ENCODE assay signal across 8 cellular contexts in genomic region chrX:150982235-150982785, GRCh38. TPM values are rescaled to one million over a fixed set of nuclear protein-coding genes. Genes with fewer than 3 reads are reported as not detected.
DNase-seq lines count a peak whose midpoint lies in the region; ATAC-seq, FAIRE-seq and TF ChIP-seq lines count a peak whose summit lies in the region.

No MANE protein-coding gene starts in this region.

- peaks cover 23% of the 10 kb centered on the region for H3K36me3 ChIP-seq in WERI-Rb-1

- H3K4me3 ChIP-seq in WERI-Rb-1 (ENCODE audit: low read depth, low read length), result no peak overlapping the region
- peak overlapping the region; percentile 91 for H3K4me3 ChIP-seq in right cardiac atrium (ENCODE audit: low read length)

- no peaks in the 10 kb centered on the region for H3K4me1 ChIP-seq in right cardiac atrium (ENCODE audit: control insufficient read depth, insufficient read depth, low read length)

- no peak for ATAC-seq in right cardiac atrium
- ATAC-seq in stimulated activated memory B cell treated with anti-CD40 and anti-IgM and Interleukin-4, amounts not matched to agents 10 μg/mL and 1 μg/mL and 100 μg/mL, for 72 hours, result no peak
- ATAC-seq in esophagus mucosa, result no peak

- H3K4me3 Mint-ChIP-seq in stimulated activated memory B cell treated with anti-CD40 and anti-IgM and Interleukin-4, amounts not matched to agents 10 μg/mL and 1 μg/mL and 100 μg/mL, for 72 hours, result peak overlapping the region; percentile 71

- H3K27me3 ChIP-seq in WERI-Rb-1 (ENCODE audit: insufficient read depth, low read depth, severe bottlenecking) (peaks cover 6% of the 10 kb centered on the region), right cardiac atrium (ENCODE audit: control insufficient read depth, insufficient read depth) (no peaks in the 10 kb centered on the region)

- H3K9me3 Mint-ChIP-seq in stimulated activated memory B cell treated with anti-CD40 and anti-IgM and Interleukin-4, amounts not matched to agents 10 μg/mL and 1 μg/mL and 100 μg/mL, for 72 hours, result no peaks in the 10 kb centered on the region

- WGBS in right cardiac atrium, result 27% methylated on average over 20 of the region's 20 CpGs

- no peaks in the 10 kb centered on the region for H3K36me3 Mint-ChIP-seq in stimulated activated memory B cell treated with anti-CD40 and anti-IgM and Interleukin-4, amounts not matched to agents 10 μg/mL and 1 μg/mL and 100 μg/mL, for 72 hours

- DNase-seq in DMS53 (lab: John Stamatoyannopoulos, UW) (peak; percentile 30), DMS53 treated with DMSO at 0.1 percent for 48 hours (lab: John Stamatoyannopoulos, UW; ENCODE audit: unreplicated experiment) (no peak), WERI-Rb-1 (no peak), right cardiac atrium (no peak), D721Med (ENCODE audit: insufficient read length, low spot score) (no peak), NCI-H446 (lab: John Stamatoyannopoulos, UW) (no peak)

- H3K9me3 ChIP-seq in WERI-Rb-1 (ENCODE audit: severe bottlenecking) (peaks cover 6% of the 10 kb centered on the region), right cardiac atrium (ENCODE audit: control insufficient read depth, low read length) (no peaks in the 10 kb centered on the region)

- TF ChIP-seq CTCF in WERI-Rb-1 (IDR thresholded peaks at IDR 0.05; ENCODE audit: low read depth, low read length) (no peak), D721Med (IDR thresholded peaks at IDR 0.05; ENCODE audit: insufficient read depth, missing control alignments) (no peak)

- peaks cover 6% of the 10 kb centered on the region for H3K4me1 Mint-ChIP-seq in stimulated activated memory B cell treated with anti-CD40 and anti-IgM and Interleukin-4, amounts not matched to agents 10 μg/mL and 1 μg/mL and 100 μg/mL, for 72 hours

- no peak for FAIRE-seq in D721Med (lab: Jason Lieb, UNC)

- H3K27ac ChIP-seq in WERI-Rb-1 (peak overlapping the region; percentile 44; the same call in 1 of the 2 replicates), right cardiac atrium (ENCODE audit: low read length) (no peak overlapping the region)

- intact Hi-C loops in right cardiac atrium (cut with DNase I), result no loop called here

- no peak overlapping the region for H3K27ac Mint-ChIP-seq in stimulated activated memory B cell treated with anti-CD40 and anti-IgM and Interleukin-4, amounts not matched to agents 10 μg/mL and 1 μg/mL and 100 μg/mL, for 72 hours

- no peaks in the 10 kb centered on the region for H3K27me3 Mint-ChIP-seq in stimulated activated memory B cell treated with anti-CD40 and anti-IgM and Interleukin-4, amounts not matched to agents 10 μg/mL and 1 μg/mL and 100 μg/mL, for 72 hours

RNA-seq across cellular contexts. Expression of gene HMGB3, which starts 0.8 kb away (rescaled TPM):
- total RNA-seq in right cardiac atrium (1 to 10 TPM; 2.3 to 5.7 (median 4.0) TPM), esophagus mucosa (27.3 TPM)
- 3.9 TPM for polyA plus RNA-seq in right cardiac atrium
